In the genomic region with DNA sequence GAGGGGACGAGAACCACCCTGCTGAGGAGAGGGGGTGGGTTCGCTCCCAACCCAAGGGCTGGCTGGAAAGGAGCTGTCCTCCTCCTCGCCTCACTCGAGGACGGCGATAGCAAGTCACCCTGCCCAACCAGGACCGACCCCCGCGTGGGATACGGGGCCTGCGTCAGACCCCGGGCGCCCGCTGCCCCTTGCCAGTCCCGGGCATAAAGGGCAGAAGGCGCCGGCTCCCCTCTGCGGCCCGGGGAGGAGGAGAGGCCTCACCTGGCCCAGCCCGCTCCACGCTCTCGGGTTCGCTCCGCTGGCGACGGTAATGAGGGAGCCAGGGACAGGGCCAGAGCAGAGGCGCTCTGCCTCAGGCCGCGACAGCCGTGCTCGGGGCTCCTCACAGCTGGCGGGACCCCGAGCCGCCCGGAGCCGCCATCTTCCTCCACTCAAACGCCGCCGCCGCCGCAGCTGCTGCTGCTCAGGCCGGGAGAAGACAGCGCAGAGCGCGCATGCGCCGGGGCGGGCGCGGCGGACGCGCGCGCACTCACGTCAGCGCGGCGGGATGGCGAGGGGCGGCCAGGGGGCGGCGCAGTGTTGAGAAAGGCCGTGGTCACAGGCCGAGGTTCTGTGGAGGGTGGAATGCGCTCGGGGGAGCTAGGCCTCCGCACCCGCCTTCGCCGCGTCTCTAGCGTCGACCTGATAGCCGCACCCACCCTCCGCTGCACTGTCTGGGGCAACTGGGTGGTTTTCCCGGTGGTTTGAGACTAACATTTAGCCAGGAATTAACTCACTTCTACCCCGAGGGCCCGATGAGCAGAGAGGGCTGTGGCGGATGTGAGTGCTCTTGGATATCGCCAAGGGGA, we compare ENCODE assay signal across 8 cellular contexts. TPM values are rescaled to one million over a fixed set of nuclear protein-coding genes. Genes with fewer than 3 reads are reported as not detected.
DNase-seq lines count a peak whose midpoint lies in the region; ATAC-seq, FAIRE-seq and TF ChIP-seq lines count a peak whose summit lies in the region.

A gene (minus strand): TSS at position 487 of the 848 bp plus-strand sequence. CDS start 37,062 bp downstream, outside the sequence.

- peak; percentile 11 for FAIRE-seq in H54 (lab: Jason Lieb, UNC)

- H3K27ac Mint-ChIP-seq in activated T-helper 17 cell treated with anti-CD3 and anti-CD28 coated beads, Interleukin-2, amount 50 U/mL, for 72 hours, result peak within 1 kb of the TSS; percentile 87
- H3K27ac Mint-ChIP-seq in natural killer cell treated with Interleukin-12 subunit alpha and Interleukin-12 subunit beta and Interleukin-15 and Interleukin-18, amount 100 ng/mL, for 72 hours, result peak within 1 kb of the TSS; percentile 81 to 94

- peaks cover 12% of the 10 kb centered on the region for H3K36me3 Mint-ChIP-seq in activated T-helper 17 cell treated with anti-CD3 and anti-CD28 coated beads, Interleukin-2, amount 50 U/mL, for 72 hours (ENCODE audit: low read depth)
- H3K36me3 Mint-ChIP-seq in natural killer cell treated with Interleukin-12 subunit alpha and Interleukin-12 subunit beta and Interleukin-15 and Interleukin-18, amount 100 ng/mL, for 72 hours, result no peaks in the 10 kb centered on the region

- peak within 1 kb of the TSS; percentile 85 for H3K27ac ChIP-seq in RWPE1

- peak; percentile 56 for TF ChIP-seq POLR2A in H54 (IDR thresholded peaks at IDR 0.05; ENCODE audit: low read depth, low read length)

- peak; percentile 46 for TF ChIP-seq CTCF in RWPE1 (conservative IDR thresholded peaks at IDR 0.05; ENCODE audit: low read depth)

- no peaks in the 10 kb centered on the region for H3K9me3 Mint-ChIP-seq in activated T-helper 17 cell treated with anti-CD3 and anti-CD28 coated beads, Interleukin-2, amount 50 U/mL, for 72 hours
- no peaks in the 10 kb centered on the region for H3K9me3 Mint-ChIP-seq in natural killer cell treated with Interleukin-12 subunit alpha and Interleukin-12 subunit beta and Interleukin-15 and Interleukin-18, amount 100 ng/mL, for 72 hours

- peaks cover 11% of the 10 kb centered on the region for H3K4me1 Mint-ChIP-seq in activated T-helper 17 cell treated with anti-CD3 and anti-CD28 coated beads, Interleukin-2, amount 50 U/mL, for 72 hours
- H3K4me1 Mint-ChIP-seq in natural killer cell treated with Interleukin-12 subunit alpha and Interleukin-12 subunit beta and Interleukin-15 and Interleukin-18, amount 100 ng/mL, for 72 hours (ENCODE audit: low read depth in 2 of 2), result peaks cover 18 to 24% of the 10 kb centered on the region in 2 donors

- no peaks in the 10 kb centered on the region for H3K27me3 Mint-ChIP-seq in activated T-helper 17 cell treated with anti-CD3 and anti-CD28 coated beads, Interleukin-2, amount 50 U/mL, for 72 hours
- no peaks in the 10 kb centered on the region for H3K27me3 Mint-ChIP-seq in natural killer cell treated with Interleukin-12 subunit alpha and Interleukin-12 subunit beta and Interleukin-15 and Interleukin-18, amount 100 ng/mL, for 72 hours

- POLR2A ChIA-PET in RWPE1 (lab: Yijun Ruan, JAX; ENCODE audit: low non-redundant PET), result interaction anchor here (0.5 to 0.6 kb wide), 2 partner anchors 63 to 67 kb away, joined by 3 read pairs; no protein-coding TSS in a partner anchor

- peak within 1 kb of the TSS; percentile 94 for H3K4me3 Mint-ChIP-seq in activated T-helper 17 cell treated with anti-CD3 and anti-CD28 coated beads, Interleukin-2, amount 50 U/mL, for 72 hours
- H3K4me3 Mint-ChIP-seq in natural killer cell treated with Interleukin-12 subunit alpha and Interleukin-12 subunit beta and Interleukin-15 and Interleukin-18, amount 100 ng/mL, for 72 hours, result peak within 1 kb of the TSS; percentile 91

- DNase-seq in ELF-1 (ENCODE audit: low read depth, low spot score) (peak; percentile 98), H54 (ENCODE audit: insufficient read length, low spot score) (peak; percentile 67), LoVo (ENCODE audit: low spot score) (peak; percentile 92), RWPE1 (ENCODE audit: low spot score) (peak; percentile 87), fibroblast of peridontal ligament (ENCODE audit: extremely low read depth) (peak; percentile 89)
- DNase-seq in natural killer cell treated with Interleukin-12 subunit alpha and Interleukin-12 subunit beta and Interleukin-15 and Interleukin-18, amount 100 ng/mL, for 72 hours (ENCODE audit: low spot score), result peak; percentile 93
- peak; percentile 93 for DNase-seq in stimulated activated naive CD8-positive, alpha-beta T cell treated with anti-CD3 and anti-CD28 coated beads, Interleukin-15, Interleukin-2, amounts not matched to agents 100 U/mL and 50 U/mL, for 24 hours

- CTCF ChIA-PET in RWPE1 (lab: Yijun Ruan, JAX), result interaction anchor here (0.6 to 2.9 kb wide), 4 partner anchors 11 to 108 kb away, joined by 3 to 11 read pairs (median 4); no protein-coding TSS in a partner anchor

- ATAC-seq in activated T-helper 17 cell treated with anti-CD3 and anti-CD28 coated beads, Interleukin-2, amount 50 U/mL, for 72 hours (replicated peaks), result peak; percentile 94
- peak; percentile 96 to 97 for ATAC-seq in natural killer cell treated with Interleukin-12 subunit alpha and Interleukin-12 subunit beta and Interleukin-15 and Interleukin-18, amount 100 ng/mL, for 72 hours
- ATAC-seq in stimulated activated naive CD8-positive, alpha-beta T cell treated with anti-CD3 and anti-CD28 coated beads, Interleukin-15, Interleukin-2, amounts not matched to agents 100 U/mL and 50 U/mL, for 24 hours, result peak; percentile 93

RNA-seq across cellular contexts. Expression of the gene that starts here (rescaled TPM):
- total RNA-seq in activated T-helper 17 cell treated with anti-CD3 and anti-CD28 coated beads, Interleukin-2, amount 50 U/mL, for 72 hours, result 10 to 100 TPM; 19.7 to 27.3 TPM
- total RNA-seq in natural killer cell treated with Interleukin-12 subunit alpha and Interleukin-12 subunit beta and Interleukin-15 and Interleukin-18, amount 100 ng/mL, for 72 hours, result 10 to 100 TPM; 27.9 to 34.9 TPM

Comparison
In these comparisons a context has a peak if more than half of its experiments do, and no peak if none do; other contexts are left out.
1. Peak in every context shown above with its lines: DNase-seq, ATAC-seq and H3K27ac ChIP-seq.